ENCODE assay signal across 12 cellular contexts in the genomic region with DNA sequence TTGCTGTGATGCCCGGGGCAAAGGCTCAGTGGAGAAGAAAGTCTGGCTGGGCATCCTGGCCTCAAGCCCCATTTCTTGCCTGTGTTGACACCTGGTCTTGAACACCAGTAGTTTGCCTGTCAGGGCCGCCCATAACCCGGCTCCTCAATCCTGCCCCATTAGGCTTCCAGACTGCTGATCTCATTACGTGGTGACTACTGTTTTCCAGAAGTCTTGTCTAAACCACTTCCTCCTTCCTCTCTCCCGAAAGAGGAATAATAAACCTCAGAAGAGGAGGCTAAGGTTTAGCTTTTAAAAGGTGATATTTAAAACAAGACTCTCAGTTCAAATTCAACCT.
A peak's percentile ranks its signal among the peaks of the same experiment; 100 is the strongest.
DNase-seq lines count a peak whose midpoint lies in the region; ATAC-seq, FAIRE-seq and TF ChIP-seq lines count a peak whose summit lies in the region.
"Had no signal": no experiment of that assay in that cellular context is flagged by ENCODE, and none has a peak within 500 bp of the region (broad histone marks: within the 10 kb centered on the region; RNA-seq: fewer than 3 reads in every experiment).

No MANE protein-coding gene starts in this region.

- ATAC-seq in IMR-90 (ENCODE audit: low read depth) (no peak), lower lobe of right lung (peak; percentile 54 to 61), GM21825 (IDR thresholded peaks at IDR 0.05; ENCODE audit: unreplicated experiment) (no peak)
- no peak for ATAC-seq in activated naive CD8-positive, alpha-beta T cell treated with anti-CD3 and anti-CD28 coated beads, Interleukin-2, amount 50 U/mL, for 24 hours

- peak overlapping the region; percentile 44 for H3K27ac Mint-ChIP-seq in activated naive CD8-positive, alpha-beta T cell treated with anti-CD3 and anti-CD28 coated beads, Interleukin-2, amount 50 U/mL, for 24 hours

- peaks cover 9% of the 10 kb centered on the region for H3K4me1 ChIP-seq in IMR-90 (ENCODE audit: control insufficient read depth, insufficient read depth, low read length)
- H3K4me1 ChIP-seq in lower lobe of right lung = peaks cover 31% of the 10 kb centered on the region
- H3K4me1 ChIP-seq in mesendoderm (ENCODE audit: control insufficient read depth, low read depth, low read length) = no peaks in the 10 kb centered on the region

- no TSS peak for BruUV-seq in IMR-90 (replicated peaks; lab: Mats Ljungman, UMichigan)

- H2AK5ac ChIP-seq in IMR-90 (ENCODE audit: low read depth, low read length) = no peak overlapping the region
- no peak overlapping the region for H2AK5ac ChIP-seq in mesendoderm (ENCODE audit: low read length)

- no peak overlapping the region for H2AFZ ChIP-seq in IMR-90 (replicated peaks; ENCODE audit: low read length, poor library complexity)

- H3K27me3 Mint-ChIP-seq in activated naive CD8-positive, alpha-beta T cell treated with anti-CD3 and anti-CD28 coated beads, Interleukin-2, amount 50 U/mL, for 24 hours = no peaks in the 10 kb centered on the region

- H3K36me3 ChIP-seq in IMR-90 (ENCODE audit: control insufficient read depth, insufficient read depth, low read length) (no peaks in the 10 kb centered on the region), lower lobe of right lung (no peaks in the 10 kb centered on the region), mesendoderm (ENCODE audit: control insufficient read depth, insufficient read depth, low read length) (no peaks in the 10 kb centered on the region)
- H3K36me3 ChIP-seq: transverse colon had no signal

- no peaks in the 10 kb centered on the region for H4K20me1 ChIP-seq in IMR-90 (ENCODE audit: insufficient read depth, low read length)

- peaks cover 24% of the 10 kb centered on the region for H3K36me3 Mint-ChIP-seq in activated naive CD8-positive, alpha-beta T cell treated with anti-CD3 and anti-CD28 coated beads, Interleukin-2, amount 50 U/mL, for 24 hours (ENCODE audit: low read depth)

- no peaks in the 10 kb centered on the region for H3K9me1 ChIP-seq in IMR-90 (ENCODE audit: insufficient read depth, low read length)

- no peak overlapping the region for H3K4me3 Mint-ChIP-seq in activated naive CD8-positive, alpha-beta T cell treated with anti-CD3 and anti-CD28 coated beads, Interleukin-2, amount 50 U/mL, for 24 hours

- H3K18ac ChIP-seq in IMR-90 (ENCODE audit: low read depth, low read length) (peak overlapping the region; percentile 57; the same call in 1 of the 2 replicates), mesendoderm (ENCODE audit: low read length) (no peak overlapping the region)

- no CpG with 5 or more reads among the region's 5 CpGs for WGBS in IMR-90 (ENCODE audit: extremely low coverage in 2 of 2, insufficient read length in 1 of 2), 2 experiments
- no CpG with 5 or more reads among the region's 5 CpGs for WGBS in mesendoderm (ENCODE audit: extremely low coverage, insufficient coverage, low lambda C conversion rate)

- peak overlapping the region; percentile 47 for H3K14ac ChIP-seq in IMR-90 (replicated peaks; ENCODE audit: low read depth, low read length)

- FAIRE-seq in HTR-8/SVneo (lab: Jason Lieb, UNC) = no peak
- FAIRE-seq: endometrium had no signal

- CTCF ChIA-PET in IMR-90 (lab: Yijun Ruan, JAX) = no interaction called here

- in situ Hi-C loops in IMR-90 (cut with MboI; ENCODE audit: low sequenced_read_pairs) = loop anchor here (10.0 kb wide), 1 partner anchor 148 kb away; no protein-coding TSS in a partner anchor

- TF ChIP-seq CTCF in C4-2B (conservative IDR thresholded peaks at IDR 0.05) = no peak
- TF ChIP-seq CTCF in IMR-90 (conservative IDR thresholded peaks at IDR 0.05; ENCODE audit: low read depth, low read length) = no peak
- TF ChIP-seq CTCF in lower lobe of right lung (IDR thresholded peaks at IDR 0.05) = no peak

- dilution Hi-C loops in IMR-90 (cut with HindIII; ENCODE audit: low sequenced_read_pairs, unreplicated experiment) = no loop called here

- H2BK15ac ChIP-seq in IMR-90 (ENCODE audit: low read depth, low read length) = peak overlapping the region; percentile 74; the same call in 2 of the 3 replicates
- no peak overlapping the region for H2BK15ac ChIP-seq in mesendoderm (replicated peaks; ENCODE audit: low read depth)

- peak overlapping the region; percentile 72 for H4K5ac ChIP-seq in IMR-90 (ENCODE audit: low read depth, low read length)
- H4K5ac ChIP-seq in mesendoderm (ENCODE audit: low read length) = no peak overlapping the region

- DNase-seq in IMR-90 (peak; percentile 60), lower lobe of right lung (no peak), HTR-8/SVneo (ENCODE audit: insufficient read length, low spot score) (no peak), NCI-H2196 (lab: John Stamatoyannopoulos, UW; ENCODE audit: unreplicated experiment) (no peak), mesendoderm (no peak)
- DNase-seq in activated naive CD8-positive, alpha-beta T cell treated with anti-CD3 and anti-CD28 coated beads, Interleukin-2, amount 50 U/mL, for 24 hours = no peak
- DNase-seq: RPMI8226 had no signal

- POLR2A ChIA-PET in IMR-90 (lab: Charles Lee; ENCODE audit: unreplicated experiment) = no interaction called here

- no peaks in the 10 kb centered on the region for H3K79me1 ChIP-seq in IMR-90 (ENCODE audit: low read depth in 1 of 2, low read length in 2 of 2)
- no peaks in the 10 kb centered on the region for H3K79me1 ChIP-seq in mesendoderm (ENCODE audit: low read length)

- H3K79me2 ChIP-seq in mesendoderm (ENCODE audit: control insufficient read depth, insufficient read depth, low read length) = no peaks in the 10 kb centered on the region

- H4K91ac ChIP-seq in IMR-90 (ENCODE audit: insufficient read depth, low read depth, low read length) = 0 out of 2 replicates have a peak overlapping the region, but pooled peaks have one; percentile 5

- H3K23ac ChIP-seq in IMR-90 (ENCODE audit: low read depth, low read length) (0 out of 2 replicates have a peak overlapping the region, but pooled peaks have one; percentile 17), mesendoderm (ENCODE audit: low read length) (no peak overlapping the region)

- 0 out of 2 replicates have a peak overlapping the region, but pooled peaks have one; percentile 38 for H3K4ac ChIP-seq in IMR-90 (ENCODE audit: low read depth, low read length)
- H3K4ac ChIP-seq in mesendoderm (ENCODE audit: low read depth, low read length) = no peak overlapping the region

- peak overlapping the region; percentile 65; the same call in 1 of the 2 replicates for H2BK20ac ChIP-seq in IMR-90 (ENCODE audit: low read depth, low read length)

- peaks cover 80% of the 10 kb centered on the region for H3K4me1 Mint-ChIP-seq in activated naive CD8-positive, alpha-beta T cell treated with anti-CD3 and anti-CD28 coated beads, Interleukin-2, amount 50 U/mL, for 24 hours

- no peak for TF ChIP-seq RAD21 in IMR-90 (IDR thresholded peaks at IDR 0.05; ENCODE audit: low read length)

- H3K56ac ChIP-seq in IMR-90 (ENCODE audit: extremely low read depth, insufficient read depth, low read length) = no peak overlapping the region
- H3K56ac ChIP-seq in mesendoderm (ENCODE audit: low read length) = no peak overlapping the region

- H2AK9ac ChIP-seq in IMR-90 (replicated peaks; ENCODE audit: low read depth, low read length, poor library complexity) = no peak overlapping the region

- H3K9ac ChIP-seq in IMR-90 (ENCODE audit: low read depth, low read length) (no peak overlapping the region), mesendoderm (ENCODE audit: low read length) (no peak overlapping the region)

- intact Hi-C loops in IMR-90 (cut with micrococcal nuclease) = loop anchor here (5.0 to 10.0 kb wide), 2 partner anchors 131 to 248 kb away; no protein-coding TSS in a partner anchor
- intact Hi-C loops in lower lobe of right lung (cut with DNase I) = no loop called here

- H3K9me3 ChIP-seq in IMR-90 (ENCODE audit: control insufficient read depth, insufficient read depth, low read length) = peaks cover 3% of the 10 kb centered on the region; the same call in 1 of the 2 replicates
- peaks cover 4% of the 10 kb centered on the region for H3K9me3 ChIP-seq in lower lobe of right lung
- H3K9me3 ChIP-seq: transverse colon had no signal

- H2BK120ac ChIP-seq in IMR-90 (ENCODE audit: low read depth, low read length) = peak overlapping the region; percentile 65
- no peak overlapping the region for H2BK120ac ChIP-seq in mesendoderm (ENCODE audit: low read depth, low read length)

- H3K4me2 ChIP-seq in IMR-90 (ENCODE audit: low read depth, low read length) (no peak overlapping the region), mesendoderm (ENCODE audit: low read length) (no peak overlapping the region)

- H3K4me3 ChIP-seq in IMR-90 (ENCODE audit: insufficient read depth, low read depth, low read length) (no peak overlapping the region), lower lobe of right lung (no peak overlapping the region), mesendoderm (ENCODE audit: low read length) (no peak overlapping the region)
- H3K4me3 ChIP-seq: lung, transverse colon had no signal

- peaks cover 25% of the 10 kb centered on the region for H3K9me3 Mint-ChIP-seq in activated naive CD8-positive, alpha-beta T cell treated with anti-CD3 and anti-CD28 coated beads, Interleukin-2, amount 50 U/mL, for 24 hours

- no peaks in the 10 kb centered on the region for H3K27me3 ChIP-seq in IMR-90 (ENCODE audit: control insufficient read depth, insufficient read depth, low read length)
- H3K27me3 ChIP-seq in lower lobe of right lung (ENCODE audit: low read depth) = no peaks in the 10 kb centered on the region
- H3K27me3 ChIP-seq in mesendoderm (ENCODE audit: insufficient read depth, low read length, poor library complexity) = no peaks in the 10 kb centered on the region
- H3K27me3 ChIP-seq: transverse colon had no signal

- H4K8ac ChIP-seq in IMR-90 (ENCODE audit: low read depth in 2 of 2, low read length in 2 of 2) (no peak overlapping the region), mesendoderm (ENCODE audit: low read depth, low read length) (no peak overlapping the region)

- H3K27ac ChIP-seq in C4-2B = peak overlapping the region; percentile 25; the same call in 1 of the 2 replicates
- no peak overlapping the region for H3K27ac ChIP-seq in IMR-90 (ENCODE audit: insufficient read depth, low read length)
- no peak overlapping the region for H3K27ac ChIP-seq in lower lobe of right lung
- no peak overlapping the region for H3K27ac ChIP-seq in mesendoderm (ENCODE audit: low read depth, low read length)
- H3K27ac ChIP-seq: transverse colon had no signal

- H2BK5ac ChIP-seq in IMR-90 (ENCODE audit: low read depth, low read length, poor library complexity, severe bottlenecking) (peak overlapping the region; percentile 60), mesendoderm (ENCODE audit: low read length) (no peak overlapping the region)

- TF ChIP-seq POLR2A in IMR-90 (IDR thresholded peaks at IDR 0.05; ENCODE audit: low read depth, low read length) = no peak

TF ChIP-seq in IMR-90, 13 proteins besides CTCF, POLR2A, EP300 and RAD21 (continues in another document):
- TF ChIP-seq ELK1 (IDR thresholded peaks at IDR 0.05; ENCODE audit: borderline replicate concordance, low read depth, low read length) = no peak

Comparison
In these comparisons a context has a peak if more than half of its experiments do, and no peak if none do; other contexts are left out.
1. ATAC-seq: peak in lower lobe of right lung (2 of 2); none in IMR-90 (single experiment), activated naive CD8-positive, alpha-beta T cell treated with anti-CD3 and anti-CD28 coated beads, Interleukin-2, amount 50 U/mL, for 24 hours (single experiment) and GM21825 (single experiment).